Comparison of ENCODE assay signal across 1 cellular context in genomic region chr17:44385287-44386181, GRCh38.
TF ChIP-seq lines count a peak whose summit lies in the region.

No MANE protein-coding gene starts in this region.

TF ChIP-seq in HepG2, 621 proteins besides CTCF, POLR2A, EP300 and RAD21 (continued from another document and continues in another):
- no peak; the same call in 1 of the 2 replicates for TF ChIP-seq THAP9 (CRISPR knock-in tag; IDR thresholded peaks at IDR 0.05; ENCODE audit: borderline replicate concordance)
- TF ChIP-seq CENPT (CRISPR knock-in tag; IDR thresholded peaks at IDR 0.05; ENCODE audit: low read depth), result 0 out of 2 replicates have a peak, but pooled peaks have one; percentile 26
- peak; percentile 75 for TF ChIP-seq PTBP1 (IDR thresholded peaks at IDR 0.05; ENCODE audit: low read depth, low read length, poor library complexity, severe bottlenecking)
- no peak for TF ChIP-seq ZNF724P (CRISPR knock-in tag; IDR thresholded peaks at IDR 0.05; ENCODE audit: borderline replicate concordance)
- TF ChIP-seq XBP1 (CRISPR knock-in tag; IDR thresholded peaks at IDR 0.05), result no peak
- no peak for TF ChIP-seq ZNF142 (CRISPR knock-in tag; IDR thresholded peaks at IDR 0.05)
- no peak for TF ChIP-seq ZUFSP (CRISPR knock-in tag; IDR thresholded peaks at IDR 0.05; ENCODE audit: borderline replicate concordance)
- no peak for TF ChIP-seq ZNF281 (CRISPR knock-in tag; IDR thresholded peaks at IDR 0.05; ENCODE audit: borderline replicate concordance)
- TF ChIP-seq ZBTB14 (CRISPR knock-in tag; IDR thresholded peaks at IDR 0.05), result no peak; the same call in 1 of the 2 replicates
- no peak for TF ChIP-seq ZFP62 (CRISPR knock-in tag; IDR thresholded peaks at IDR 0.05)
- no peak for TF ChIP-seq TRAFD1 (CRISPR knock-in tag; IDR thresholded peaks at IDR 0.05; ENCODE audit: borderline replicate concordance)
- no peak; the same call in 1 of the 2 replicates for TF ChIP-seq ARID4A (CRISPR knock-in tag; IDR thresholded peaks at IDR 0.05; ENCODE audit: borderline replicate concordance)
- TF ChIP-seq XRCC5 (optimal IDR thresholded peaks at IDR 0.05; ENCODE audit: low read length), result peak; percentile 9
- TF ChIP-seq ZFY (CRISPR knock-in tag; IDR thresholded peaks at IDR 0.05), result no peak
- peak; percentile 24 for TF ChIP-seq IKZF4 (CRISPR knock-in tag; IDR thresholded peaks at IDR 0.05; ENCODE audit: borderline replicate concordance, low read depth, not compliant biosample characterization)
- no peak for TF ChIP-seq FOXP4 (CRISPR knock-in tag; IDR thresholded peaks at IDR 0.05)
- no peak for TF ChIP-seq GATA4 (IDR thresholded peaks at IDR 0.05; ENCODE audit: borderline replicate concordance, low read depth)
- TF ChIP-seq DRAP1 (CRISPR knock-in tag; IDR thresholded peaks at IDR 0.05), result peak; percentile 29; the same call in 1 of the 2 replicates
- 0 out of 2 replicates have a peak, but pooled peaks have one; percentile 35 for TF ChIP-seq ZNF430 (CRISPR knock-in tag; IDR thresholded peaks at IDR 0.05)
- TF ChIP-seq RCOR2 (CRISPR knock-in tag; IDR thresholded peaks at IDR 0.05), result no peak
- no peak for TF ChIP-seq ZFP1 (CRISPR knock-in tag; IDR thresholded peaks at IDR 0.05)
- TF ChIP-seq ZNF790 (CRISPR knock-in tag; IDR thresholded peaks at IDR 0.05; ENCODE audit: borderline replicate concordance), result no peak
- no peak for TF ChIP-seq LCORL (IDR thresholded peaks at IDR 0.05)
- TF ChIP-seq LCORL (CRISPR knock-in tag; IDR thresholded peaks at IDR 0.05), result no peak; the same call in 1 of the 2 replicates
- no peak for TF ChIP-seq MBNL3 (CRISPR knock-in tag; conservative IDR thresholded peaks at IDR 0.05)
- TF ChIP-seq ZNF33B (CRISPR knock-in tag; IDR thresholded peaks at IDR 0.05), result no peak
- no peak for TF ChIP-seq IRF1 (CRISPR knock-in tag; IDR thresholded peaks at IDR 0.05; ENCODE audit: low read depth)
- peak; percentile 52; the same call in 1 of the 2 replicates for TF ChIP-seq CHCHD3 (CRISPR knock-in tag; IDR thresholded peaks at IDR 0.05)
- no peak for TF ChIP-seq ZNF256 (CRISPR knock-in tag; conservative IDR thresholded peaks at IDR 0.05)
- no peak for TF ChIP-seq REXO4 (CRISPR knock-in tag; IDR thresholded peaks at IDR 0.05; ENCODE audit: borderline replicate concordance)
